In the genomic region with DNA sequence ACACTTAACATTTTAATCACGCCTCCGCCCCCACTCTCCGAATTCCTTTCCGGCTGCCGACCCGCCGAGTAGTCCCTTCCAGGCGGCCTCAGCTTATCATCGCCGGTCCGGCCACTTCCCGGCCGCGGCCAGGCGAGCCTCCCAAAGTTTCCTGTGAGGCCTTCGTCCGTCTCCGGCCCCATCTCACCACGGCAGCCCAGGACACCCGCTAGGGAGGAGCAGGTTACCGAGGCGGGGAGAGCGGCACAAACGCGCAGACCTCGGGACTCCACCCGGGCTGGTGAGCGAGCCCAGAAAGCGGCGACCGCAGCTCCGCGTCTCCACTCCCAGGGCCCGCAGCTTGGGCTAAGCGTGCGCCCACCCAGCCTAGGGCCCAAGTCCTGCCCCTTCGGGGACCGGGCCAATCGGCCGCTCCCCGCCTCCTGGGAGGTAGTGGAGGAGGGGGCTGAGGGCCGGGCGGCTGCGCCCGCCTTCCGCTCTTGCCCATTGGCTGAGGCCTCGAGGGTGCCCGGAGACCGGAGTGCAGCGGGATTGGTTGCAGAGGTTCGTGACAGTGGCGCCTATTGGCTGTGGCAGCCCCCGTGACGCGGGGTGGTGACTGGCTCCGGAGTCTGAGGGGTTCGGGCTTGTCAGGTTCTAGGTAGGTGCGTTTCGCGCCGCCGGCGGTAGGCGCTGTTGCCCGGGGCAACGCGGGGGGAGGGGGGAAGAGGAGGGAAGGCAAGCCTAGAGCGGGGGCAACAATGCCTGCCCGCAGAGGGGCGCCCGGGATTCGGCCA, we compare ENCODE assay signal across 8 cellular contexts. TPM values are rescaled to one million over a fixed set of nuclear protein-coding genes. Genes with fewer than 3 reads are reported as not detected.
DNase-seq lines count a peak whose midpoint lies in the region; FAIRE-seq and TF ChIP-seq lines count a peak whose summit lies in the region.

No MANE protein-coding gene starts in this region.

- TF ChIP-seq POLR2A in H54 (IDR thresholded peaks at IDR 0.05; ENCODE audit: low read depth, low read length), result peak; percentile 98

- DNase-seq in G401 (ENCODE audit: low spot score) (peak; percentile 99), H54 (ENCODE audit: insufficient read length, low spot score) (peak; percentile 80), LoVo (ENCODE audit: low spot score) (peak; percentile 99), SHP77 treated with DMSO at 0.1 percent for 48 hours (lab: John Stamatoyannopoulos, UW) (peak; percentile 96), foreskin fibroblast (peak; percentile 99 to 100), neural crest cell (ENCODE audit: low read depth, low spot score) (peak; percentile 94)
- DNase-seq in activated gamma-delta T cell treated with anti-CD3 and anti-CD28 coated beads, Interleukin-2, amount 50 U/mL, for 16 hours (ENCODE audit: low read depth), result peak; percentile 95

- in situ Hi-C loops in G401 (cut with HindIII; ENCODE audit: low sequenced_read_pairs), result no loop called here

- peak overlapping the region; percentile 99 for H3K27ac Mint-ChIP-seq in neural crest cell (ENCODE audit: unreplicated experiment)

- no peaks in the 10 kb centered on the region for H3K4me1 ChIP-seq in stomach smooth muscle (ENCODE audit: control insufficient read depth, insufficient read depth, low read length)

- FAIRE-seq in H54 (lab: Jason Lieb, UNC), result peak; percentile 99

- H3K4me3 Mint-ChIP-seq in neural crest cell, result peak overlapping the region; percentile 90

- peaks cover 24% of the 10 kb centered on the region for H3K4me1 Mint-ChIP-seq in neural crest cell

- no peaks in the 10 kb centered on the region for H3K27me3 Mint-ChIP-seq in neural crest cell (ENCODE audit: low read depth)

- TF ChIP-seq CTCF in foreskin fibroblast (IDR thresholded peaks at IDR 0.05; ENCODE audit: low read depth, low read length) (no peak), neural crest cell (conservative IDR thresholded peaks at IDR 0.05) (peak; percentile 23)

- no peaks in the 10 kb centered on the region for H3K9me3 Mint-ChIP-seq in neural crest cell

- no peaks in the 10 kb centered on the region for H3K27me3 ChIP-seq in stomach smooth muscle (ENCODE audit: control insufficient read depth in 1 of 2, insufficient read depth in 2 of 2, low read length in 2 of 2)

- H3K27ac ChIP-seq in stomach smooth muscle (ENCODE audit: low read length), result peak overlapping the region; percentile 97

- H3K36me3 Mint-ChIP-seq in neural crest cell (ENCODE audit: low read depth), result no peaks in the 10 kb centered on the region

- H3K4me3 ChIP-seq in foreskin fibroblast (ENCODE audit: low read depth in 1 of 2, low read length in 2 of 2) (peak overlapping the region; percentile 70 to 78), stomach smooth muscle (ENCODE audit: low read length in 2 of 2) (peak overlapping the region; percentile 86 to 98)

- H3K9me3 ChIP-seq in stomach smooth muscle (ENCODE audit: control insufficient read depth in 2 of 2, low read length in 2 of 2), result no peaks in the 10 kb centered on the region

- H3K36me3 ChIP-seq in stomach smooth muscle (ENCODE audit: control insufficient read depth in 2 of 2, insufficient read depth in 2 of 2, low read length in 2 of 2), result no peaks in the 10 kb centered on the region

- H3K9ac ChIP-seq in stomach smooth muscle (ENCODE audit: low read length in 2 of 2), result peak overlapping the region; percentile 99 to 100

RNA-seq across cellular contexts. Expression of a gene that starts 0.8 kb away (rescaled TPM):
- total RNA-seq in G401 (2014; rRNA removed; shearing (Covaris generic)), result 5.4 and 14.6 TPM in 2 replicates
- 25.4 and 28.4 TPM in 2 replicates for total RNA-seq in neural crest cell

Comparison
In these comparisons a context has a peak if more than half of its experiments do, and no peak if none do; other contexts are left out.
1. Peak in every context shown above with its lines: DNase-seq, H3K4me3 ChIP-seq and H3K27ac ChIP-seq.